In genomic region chr14:103870891-103871595, GRCh38 we compare ENCODE assay signal across 15 cellular contexts. TPM values are rescaled to one million over a fixed set of nuclear protein-coding genes. Genes with fewer than 3 reads are reported as not detected.
DNase-seq lines count a peak whose midpoint lies in the region; ATAC-seq and TF ChIP-seq lines count a peak whose summit lies in the region.
"Had no signal": no experiment of that assay in that cellular context is flagged by ENCODE, and none has a peak within 500 bp of the region (broad histone marks: within the 10 kb centered on the region; RNA-seq: fewer than 3 reads in every experiment).

No MANE protein-coding gene starts in this region.

- H3K79me1 ChIP-seq in neuronal stem cell (ENCODE audit: low read depth, low read length) = no peaks in the 10 kb centered on the region

- peaks cover 44% of the 10 kb centered on the region for H3K4me1 Mint-ChIP-seq in nephron progenitor cell

- H2BK120ac ChIP-seq in neuronal stem cell (ENCODE audit: low read depth, low read length) = no peak overlapping the region

- no peak overlapping the region for H3K4ac ChIP-seq in neuronal stem cell (ENCODE audit: low read length)

- H3K4me3 ChIP-seq in duodenal mucosa (ENCODE audit: low read depth in 1 of 2, low read length in 2 of 2) (no peak overlapping the region), neuronal stem cell (ENCODE audit: low read length in 2 of 2) (no peak overlapping the region)

- H3K27me3 ChIP-seq in duodenal mucosa (ENCODE audit: control insufficient read depth in 1 of 2, insufficient read depth in 2 of 2, low read length in 2 of 2) (no peaks in the 10 kb centered on the region), neuronal stem cell (ENCODE audit: control insufficient read depth in 3 of 3, insufficient read depth in 3 of 3, low read depth in 1 of 3, low read length in 3 of 3) (no peaks in the 10 kb centered on the region)

- no peaks in the 10 kb centered on the region for H3K9me3 Mint-ChIP-seq in nephron progenitor cell
- H3K9me3 Mint-ChIP-seq: neural crest cell had no signal

- H3K9me3 ChIP-seq in duodenal mucosa (ENCODE audit: control insufficient read depth in 1 of 2, low read length in 2 of 2) (no peaks in the 10 kb centered on the region), neuronal stem cell (replicated peaks in 1 of 2; ENCODE audit: control insufficient read depth in 2 of 2, insufficient read depth in 1 of 2, low read depth in 1 of 2, low read length in 2 of 2) (no peaks in the 10 kb centered on the region)

- H3K14ac ChIP-seq in neuronal stem cell (ENCODE audit: low read length) = no peak overlapping the region

- H2BK15ac ChIP-seq in neuronal stem cell (ENCODE audit: low read length) = peak overlapping the region; percentile 90

- H3K4me1 ChIP-seq in duodenal mucosa (ENCODE audit: control insufficient read depth in 1 of 2, insufficient read depth in 2 of 2, low read length in 2 of 2) (peaks cover 19 to 24% of the 10 kb centered on the region in 2 donors), neuronal stem cell (ENCODE audit: control insufficient read depth in 2 of 2, insufficient read depth in 1 of 2, low read depth in 1 of 2, low read length in 2 of 2) (peaks cover 0 to 17% of the 10 kb centered on the region in 2 donors)

- H3K27ac ChIP-seq in duodenal mucosa (ENCODE audit: low read depth, low read length) = peak overlapping the region; percentile 23
- no peak overlapping the region for H3K27ac ChIP-seq in neuronal stem cell (replicated peaks; ENCODE audit: low read length)
- H3K27ac ChIP-seq: GM23248, VCaP had no signal

- H3K27ac Mint-ChIP-seq in nephron progenitor cell = no peak overlapping the region

- H3K9ac ChIP-seq in duodenal mucosa (ENCODE audit: low read depth in 1 of 2, low read length in 2 of 2) = peak overlapping the region; percentile 63 to 85
- H3K9ac ChIP-seq in neuronal stem cell (ENCODE audit: low read depth, low read length, poor library complexity) = no peak overlapping the region

- no peak overlapping the region for H3K4me2 ChIP-seq in neuronal stem cell (ENCODE audit: insufficient read depth, low read length, poor library complexity, severe bottlenecking)

- H3K27me3 Mint-ChIP-seq in nephron progenitor cell (ENCODE audit: low read depth, poor library complexity) = peaks cover 8% of the 10 kb centered on the region

- H2AFZ ChIP-seq in neuronal stem cell (ENCODE audit: low read length) = peak overlapping the region; percentile 29

- H3K36me3 ChIP-seq in duodenal mucosa (ENCODE audit: control insufficient read depth in 1 of 2, insufficient read depth in 2 of 2, low read length in 2 of 2) = no peaks in the 10 kb centered on the region
- H3K36me3 ChIP-seq in neuronal stem cell (replicated peaks in 1 of 2; ENCODE audit: control insufficient read depth in 2 of 2, insufficient read depth in 2 of 2, low read length in 2 of 2) = no peaks in the 10 kb centered on the region

- no CpG with 5 or more reads among the region's 8 CpGs for WGBS in neuronal stem cell (ENCODE audit: extremely low coverage in 2 of 2, insufficient read length in 2 of 2, insufficient replicate concordance in 1 of 2), 2 donors

- H3K18ac ChIP-seq in neuronal stem cell (ENCODE audit: low read length) = peak overlapping the region; percentile 98

- peak overlapping the region; percentile 97 for H2AK5ac ChIP-seq in neuronal stem cell (ENCODE audit: low read depth, low read length)

- peak overlapping the region; percentile 4 for H2BK12ac ChIP-seq in neuronal stem cell (ENCODE audit: low read length)

- no peak overlapping the region for H3K4me3 Mint-ChIP-seq in nephron progenitor cell
- H3K4me3 Mint-ChIP-seq: neural crest cell had no signal

- peak; percentile 10 to 58 for DNase-seq in NCI-H524 (lab: John Stamatoyannopoulos, UW)
- DNase-seq in NCI-H524 treated with DMSO at 0.1 percent for 48 hours (lab: John Stamatoyannopoulos, UW) = no peak
- DNase-seq in neuronal stem cell (ENCODE audit: low spot score) = no peak
- DNase-seq in nephron progenitor cell = no peak
- no peak for DNase-seq in iPS-NIHi11 (ENCODE audit: low spot score)
- DNase-seq: foreskin melanocyte; GF-D8; NCI-H1694 treated with DMSO at 0.1 percent for 48 hours; NK-92 treated with Interleukin-12 subunit alpha and Interleukin-12 subunit beta, amount 100 ng/mL, for 24 hours had no signal

- no peak overlapping the region for H4K8ac ChIP-seq in neuronal stem cell (ENCODE audit: low read depth, low read length)

- H2BK5ac ChIP-seq in neuronal stem cell (ENCODE audit: low read length) = no peak overlapping the region

- peak overlapping the region; percentile 59 for H4K91ac ChIP-seq in neuronal stem cell (ENCODE audit: low read depth, low read length, poor library complexity)

- TF ChIP-seq CTCF in nephron progenitor cell (IDR thresholded peaks at IDR 0.05) = no peak

- H3K36me3 Mint-ChIP-seq in nephron progenitor cell (ENCODE audit: low read depth) = no peaks in the 10 kb centered on the region

- ATAC-seq in HG03135 (IDR thresholded peaks at IDR 0.05; ENCODE audit: unreplicated experiment) (peak; percentile 13), GM21447 (IDR thresholded peaks at IDR 0.05; ENCODE audit: unreplicated experiment) (no peak)

- no peak overlapping the region for H3K23ac ChIP-seq in neuronal stem cell (ENCODE audit: low read depth, low read length, poor library complexity)

RNA-seq across cellular contexts. Expression of gene PPP1R13B, which starts 23.7 kb away (rescaled TPM):
- 2.1 TPM for polyA plus RNA-seq in neuronal stem cell (2013, experiment 1 of 2)
- polyA plus RNA-seq in neuronal stem cell (2013, experiment 2 of 2) = 1.6 TPM

RNA-seq across cellular contexts. Expression of gene TDRD9, which starts 57.2 kb away (rescaled TPM):
- polyA plus RNA-seq in neuronal stem cell (2013, experiment 1 of 2) = not detected
- polyA plus RNA-seq in neuronal stem cell (2013, experiment 2 of 2) = not detected
- polyA plus RNA-seq: GM23248 had no signal

Comparison
In these comparisons a context has a peak if more than half of its experiments do, and no peak if none do; other contexts are left out.
1. DNase-seq: peak in NCI-H524 (2 of 2); none in NCI-H524 treated with DMSO at 0.1 percent for 48 hours (single experiment), neuronal stem cell (single experiment), nephron progenitor cell (single experiment) and iPS-NIHi11 (single experiment).